15 cellular contexts compared by ENCODE assay signal in genomic region chr10:101875068-101875688, GRCh38. TPM values are rescaled to one million over a fixed set of nuclear protein-coding genes. Genes with fewer than 3 reads are reported as not detected.
"Had no signal": no experiment of that assay in that cellular context is flagged by ENCODE, and none has a peak within 500 bp of the region (broad histone marks: within the 10 kb centered on the region; RNA-seq: fewer than 3 reads in every experiment).

No MANE protein-coding gene starts in this region.

- H3K27me3 Mint-ChIP-seq: dendritic cell treated with granulocyte-macrophage colony-stimulating factor and Interleukin-4, amounts not matched to agents 40 ng/mL and 50 ng/mL, for 4 days had no signal

- H3K36me3 ChIP-seq: ovary, thyroid gland had no signal

- H3K27ac ChIP-seq: epithelial cell of prostate, left ventricle myocardium inferior, ovary, thyroid gland had no signal

- H3K4me1 ChIP-seq: thyroid gland had no signal

- H3K9me3 Mint-ChIP-seq: activated T-helper 1 cell treated with anti-CD3 and anti-CD28 coated beads, Interleukin-12 subunit alpha, Interleukin-12 subunit beta, Interleukin-2, Interleukin-4 antibody, amounts not matched to agents 30 ng/mL and 10 ng/mL and 1 ng/mL, durations not matched to agents 14 hours and 24 hours and 36 hours; dendritic cell treated with granulocyte-macrophage colony-stimulating factor and Interleukin-4, amounts not matched to agents 40 ng/mL and 50 ng/mL, for 4 days had no signal

- DNase-seq: activated CD4-positive, alpha-beta T cell treated with anti-CD3 and anti-CD28 coated beads for 48 hours; activated CD8-positive, alpha-beta memory T cell treated with anti-CD3 and anti-CD28 coated beads for 24 hours; activated naive CD4-positive, alpha-beta T cell treated with Interleukin-2 at 50 U/mL for 16 hours; effector memory CD4-positive, alpha-beta T cell; foreskin melanocyte; left ventricle myocardium inferior; ovary; thyroid gland had no signal

- FAIRE-seq: astrocyte, bronchial epithelial cell, urothelium cell line had no signal

- H3K4me3 Mint-ChIP-seq: activated T-helper 1 cell treated with anti-CD3 and anti-CD28 coated beads, Interleukin-12 subunit alpha, Interleukin-12 subunit beta, Interleukin-2, Interleukin-4 antibody, amounts not matched to agents 30 ng/mL and 10 ng/mL and 1 ng/mL, durations not matched to agents 14 hours and 24 hours and 36 hours; dendritic cell treated with granulocyte-macrophage colony-stimulating factor and Interleukin-4, amounts not matched to agents 40 ng/mL and 50 ng/mL, for 4 days had no signal

- H3K9me3 ChIP-seq: left ventricle myocardium inferior, ovary, thyroid gland had no signal

- ATAC-seq: sciatic nerve had no signal

- H3K4me3 ChIP-seq: left ventricle myocardium inferior, ovary, thyroid gland had no signal

- H3K27ac Mint-ChIP-seq: activated T-helper 1 cell treated with anti-CD3 and anti-CD28 coated beads, Interleukin-12 subunit alpha, Interleukin-12 subunit beta, Interleukin-2, Interleukin-4 antibody, amounts not matched to agents 30 ng/mL and 10 ng/mL and 1 ng/mL, durations not matched to agents 14 hours and 24 hours and 36 hours; dendritic cell treated with granulocyte-macrophage colony-stimulating factor and Interleukin-4, amounts not matched to agents 40 ng/mL and 50 ng/mL, for 4 days had no signal

- H3K27me3 ChIP-seq: ovary, thyroid gland had no signal

RNA-seq across cellular contexts. Expression of gene KCNIP2, which starts 31.6 kb away (rescaled TPM):
- total RNA-seq: bronchial epithelial cell had no signal
